ENCODE assay signal across 9 cellular contexts in genomic region chr19:13099073-13099999, GRCh38. TPM values are rescaled to one million over a fixed set of nuclear protein-coding genes. Genes with fewer than 3 reads are reported as not detected.
DNase-seq lines count a peak whose midpoint lies in the region; ATAC-seq and TF ChIP-seq lines count a peak whose summit lies in the region.
"Had no signal": no experiment of that assay in that cellular context is flagged by ENCODE, and none has a peak within 500 bp of the region (broad histone marks: within the 10 kb centered on the region; RNA-seq: fewer than 3 reads in every experiment).

No MANE protein-coding gene starts in this region.

- TF ChIP-seq CTCF in left lung (IDR thresholded peaks at IDR 0.05) = no peak

- H3K9me3 ChIP-seq in T-helper 17 cell (ENCODE audit: control insufficient read depth, low read length, poor library complexity, severe bottlenecking) (no peaks in the 10 kb centered on the region), left lung (no peaks in the 10 kb centered on the region)

- H3K36me3 Mint-ChIP-seq in T-helper 17 cell (ENCODE audit: low read depth) = peaks cover 2% of the 10 kb centered on the region

- peaks cover 13 to 83% of the 10 kb centered on the region in 2 donors for H3K4me1 ChIP-seq in left lung

- H3K36me3 ChIP-seq in left lung = peaks cover 0 to 23% of the 10 kb centered on the region in 2 donors

- peaks cover 0 to 12% of the 10 kb centered on the region in 2 donors for H3K27me3 ChIP-seq in left lung

- peak overlapping the region; percentile 88 for H3K27ac Mint-ChIP-seq in T-helper 17 cell

- intact Hi-C loops in left lung (cut with DNase I) = loop anchor here in 1 of 2 donors (10.0 kb wide), 1 partner anchor 115 kb away; no protein-coding TSS in a partner anchor

- TF ChIP-seq POLR2A in GM19193 (IDR thresholded peaks at IDR 0.05; ENCODE audit: extremely low read depth, insufficient read depth, insufficient read length) = peak; percentile 59

- peak; percentile 67 for ATAC-seq in T-helper 17 cell
- peak; percentile 38 for ATAC-seq in left lung
- ATAC-seq in GM18511 (IDR thresholded peaks at IDR 0.05; ENCODE audit: unreplicated experiment) = no peak
- ATAC-seq in HG02571 (IDR thresholded peaks at IDR 0.05; ENCODE audit: unreplicated experiment) = no peak

- H3K27me3 Mint-ChIP-seq in T-helper 17 cell = peaks cover 7% of the 10 kb centered on the region

- peak overlapping the region; percentile 87 for H3K4me3 Mint-ChIP-seq in T-helper 17 cell

- peaks cover 43% of the 10 kb centered on the region for H3K4me1 Mint-ChIP-seq in T-helper 17 cell

- peak overlapping the region; percentile 21 to 50 for H3K4me3 ChIP-seq in left lung
- H3K4me3 ChIP-seq: SK-N-MC had no signal

- DNase-seq in T-helper 17 cell (peak; percentile 69 to 75 (median 71)), left lung (peak; percentile 87 to 96), DMS 273 treated with DMSO at 0.1 percent for 48 hours (lab: John Stamatoyannopoulos, UW) (no peak)
- peak; percentile 65 for DNase-seq in stimulated activated CD8-positive, alpha-beta memory T cell treated with anti-CD3 and anti-CD28 coated beads, Interleukin-4, amount 100 ng/mL, for 24 hours (ENCODE audit: low read depth)

- H3K27ac ChIP-seq in angular gyrus (ENCODE audit: low read depth, low read length) = peak overlapping the region; percentile 53
- H3K27ac ChIP-seq in left lung = peak overlapping the region; percentile 90 to 98
- H3K27ac ChIP-seq: SK-N-MC had no signal

RNA-seq across cellular contexts. Expression of gene LYL1, which starts 3.3 kb away (rescaled TPM):
- total RNA-seq in T-helper 17 cell (10 to 100 TPM in 1 of 2 donors, 1 to 10 TPM in 1; 6.9 to 17.9 TPM), left lung (10 to 100 TPM; 15.4 to 32.9 TPM)

RNA-seq across cellular contexts. Expression of gene TRMT1, which starts 17.2 kb away (rescaled TPM):
- 10 to 100 TPM; 60.3 to 72.3 TPM for total RNA-seq in T-helper 17 cell
- 10 to 100 TPM; 24.2 to 46.2 TPM for total RNA-seq in left lung

RNA-seq across cellular contexts. Expression of gene NACC1, which starts 18.7 kb away (rescaled TPM):
- total RNA-seq in T-helper 17 cell = 10 to 100 TPM; 23.1 to 26.4 TPM
- total RNA-seq in left lung = 10 to 100 TPM; 65.1 to 92.5 TPM

RNA-seq across cellular contexts. Expression of gene STX10, which starts 50.8 kb away (rescaled TPM):
- 10 to 100 TPM; 33.5 TPM for total RNA-seq in T-helper 17 cell
- 10 to 100 TPM; 64.0 to 94.8 TPM for total RNA-seq in left lung

RNA-seq across cellular contexts. Expression of gene IER2, which starts 50.9 kb away (rescaled TPM):
- total RNA-seq in T-helper 17 cell = 100 to 1,000 TPM; 376 to 523 TPM
- 10 to 100 TPM; 70.1 to 99.4 TPM for total RNA-seq in left lung

Comparison
In these comparisons a context has a peak if more than half of its experiments do, and no peak if none do; other contexts are left out.
1. ATAC-seq: peak in T-helper 17 cell (single experiment) and left lung (single experiment); none in GM18511 (single experiment) and HG02571 (single experiment).